Comparison of ENCODE assay signal across 26 cellular contexts in the genomic region with DNA sequence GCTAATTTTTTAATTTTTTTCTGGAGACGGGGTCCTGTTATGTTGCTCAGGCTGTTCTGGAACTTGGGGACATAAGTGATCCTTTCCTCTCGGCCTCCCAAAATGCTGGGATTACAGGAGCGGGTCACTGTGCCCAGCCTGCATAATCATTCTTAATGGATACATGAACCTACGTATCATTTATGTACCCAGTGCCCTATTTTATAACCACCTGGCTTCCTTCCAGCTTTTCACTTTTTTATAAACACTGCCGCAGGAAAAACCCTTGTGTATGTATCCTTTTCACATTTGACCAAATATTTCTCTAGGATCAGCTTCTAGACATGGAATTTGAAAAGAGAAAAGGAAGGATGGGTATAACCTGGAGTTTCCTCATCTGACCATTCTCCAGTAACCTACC.
"Had no signal": no experiment of that assay in that cellular context is flagged by ENCODE, and none has a peak within 500 bp of the region (broad histone marks: within the 10 kb centered on the region; RNA-seq: fewer than 3 reads in every experiment).

No MANE protein-coding gene starts in this region.

- H3K4me3 ChIP-seq: adrenal gland, Peyer's patch, SJSA1 had no signal

- H3K27me3 ChIP-seq: adrenal gland, Peyer's patch had no signal

- H3K4me2 ChIP-seq: KMS-11 had no signal

- H3K27ac ChIP-seq: adrenal gland, KMS-11, Peyer's patch, RWPE1, SJSA1 had no signal

- H3K9ac ChIP-seq: KMS-11 had no signal

- FAIRE-seq: bronchial epithelial cell had no signal

- H3K36me3 ChIP-seq: adrenal gland, Peyer's patch, SJSA1 had no signal

- H3K4me1 ChIP-seq: adrenal gland, Peyer's patch, SJSA1 had no signal

- H3K9me3 ChIP-seq: adrenal gland, Peyer's patch, SJSA1 had no signal

- DNase-seq: activated CD4-positive, alpha-beta T cell treated with anti-CD3 and anti-CD28 coated beads for 48 hours; activated CD4-positive, alpha-beta T cell treated with anti-CD3 and anti-CD28 coated beads, Interleukin-2, amount 50 U/mL, for 4 hours; activated CD4-positive, CD25-positive, alpha-beta regulatory T cell treated with anti-CD3 and anti-CD28 coated beads, Interleukin-2, amount 50 U/mL, for 72 hours; activated CD8-positive, alpha-beta memory T cell treated with anti-CD3 and anti-CD28 coated beads, Interleukin-2, amount 50 U/mL, for 48 hours; activated CD8-positive, alpha-beta T cell treated with anti-CD3 and anti-CD28 coated beads, Interleukin-2, amount 10 ng/mL, durations not matched to agents 7 days and 5 days; activated naive CD4-positive, alpha-beta T cell treated with anti-CD3 and anti-CD28 coated beads, Interleukin-2, amount 50 U/mL, for 16 hours; activated naive CD8-positive, alpha-beta T cell treated with anti-CD3 and anti-CD28 coated beads, Interleukin-2, amount 10 ng/mL, durations not matched to agents 7 days and 5 days; activated T-cell treated with anti-CD3 and anti-CD28 coated beads, Interleukin-2, amount 50 U/mL, for 1 hour; adrenal gland; aorta; central memory CD4-positive, alpha-beta T cell; NCI-H146; NCI-H187 treated with DMSO at 0.1 percent for 48 hours; NCI-H2081 treated with DMSO at 0.1 percent for 48 hours; NCI-H2171 treated with DMSO at 0.1 percent for 48 hours; NCI-H226; NCI-H510A treated with DMSO at 0.1 percent for 48 hours; NCI-H774; NK-92 treated with Interleukin-12 subunit alpha and Interleukin-12 subunit beta, amount 100 ng/mL, for 24 hours; OCI-M1; Peyer's patch; Right ventricle myocardium superior had no signal
